2 cellular contexts compared by ENCODE assay signal in the genomic region with DNA sequence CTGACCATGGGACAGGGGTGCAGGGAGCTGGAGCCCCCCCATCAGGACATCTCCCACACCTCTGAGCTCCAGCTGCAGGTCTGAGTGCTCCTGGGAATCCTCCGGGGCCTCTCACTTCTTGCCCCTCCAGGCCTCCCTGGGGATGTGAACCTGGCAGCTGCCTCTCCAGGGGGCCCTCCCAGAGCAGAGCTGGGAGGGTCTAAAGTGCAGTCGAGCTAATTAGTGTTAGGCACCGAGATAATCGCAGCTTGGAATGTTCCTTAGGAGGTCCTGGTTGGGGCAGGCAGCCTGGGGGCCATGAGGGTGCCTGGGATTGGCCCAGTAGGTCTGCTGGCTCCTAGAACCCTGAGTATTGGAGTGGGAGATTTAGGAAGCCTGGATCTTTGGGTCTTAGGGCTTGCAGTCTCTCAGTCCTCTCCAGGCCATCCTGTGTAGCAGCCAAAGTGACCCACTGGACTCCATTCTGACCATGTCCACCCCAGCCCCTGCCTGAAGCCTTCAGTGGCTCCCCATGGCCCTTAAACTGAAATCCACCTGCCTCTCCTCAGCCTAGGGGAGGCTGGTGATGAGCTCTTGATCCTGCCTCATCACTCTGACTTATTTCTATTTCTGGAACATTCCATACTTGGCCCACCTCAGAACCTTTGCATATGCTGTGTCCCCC.
TF ChIP-seq lines count a peak whose summit lies in the region.

No MANE protein-coding gene starts in this region.

TF ChIP-seq in GM23338, 12 proteins besides CTCF, POLR2A, EP300 and RAD21:
- TF ChIP-seq ETS1 (IDR thresholded peaks at IDR 0.05): no peak
- TF ChIP-seq, protein P1, sequence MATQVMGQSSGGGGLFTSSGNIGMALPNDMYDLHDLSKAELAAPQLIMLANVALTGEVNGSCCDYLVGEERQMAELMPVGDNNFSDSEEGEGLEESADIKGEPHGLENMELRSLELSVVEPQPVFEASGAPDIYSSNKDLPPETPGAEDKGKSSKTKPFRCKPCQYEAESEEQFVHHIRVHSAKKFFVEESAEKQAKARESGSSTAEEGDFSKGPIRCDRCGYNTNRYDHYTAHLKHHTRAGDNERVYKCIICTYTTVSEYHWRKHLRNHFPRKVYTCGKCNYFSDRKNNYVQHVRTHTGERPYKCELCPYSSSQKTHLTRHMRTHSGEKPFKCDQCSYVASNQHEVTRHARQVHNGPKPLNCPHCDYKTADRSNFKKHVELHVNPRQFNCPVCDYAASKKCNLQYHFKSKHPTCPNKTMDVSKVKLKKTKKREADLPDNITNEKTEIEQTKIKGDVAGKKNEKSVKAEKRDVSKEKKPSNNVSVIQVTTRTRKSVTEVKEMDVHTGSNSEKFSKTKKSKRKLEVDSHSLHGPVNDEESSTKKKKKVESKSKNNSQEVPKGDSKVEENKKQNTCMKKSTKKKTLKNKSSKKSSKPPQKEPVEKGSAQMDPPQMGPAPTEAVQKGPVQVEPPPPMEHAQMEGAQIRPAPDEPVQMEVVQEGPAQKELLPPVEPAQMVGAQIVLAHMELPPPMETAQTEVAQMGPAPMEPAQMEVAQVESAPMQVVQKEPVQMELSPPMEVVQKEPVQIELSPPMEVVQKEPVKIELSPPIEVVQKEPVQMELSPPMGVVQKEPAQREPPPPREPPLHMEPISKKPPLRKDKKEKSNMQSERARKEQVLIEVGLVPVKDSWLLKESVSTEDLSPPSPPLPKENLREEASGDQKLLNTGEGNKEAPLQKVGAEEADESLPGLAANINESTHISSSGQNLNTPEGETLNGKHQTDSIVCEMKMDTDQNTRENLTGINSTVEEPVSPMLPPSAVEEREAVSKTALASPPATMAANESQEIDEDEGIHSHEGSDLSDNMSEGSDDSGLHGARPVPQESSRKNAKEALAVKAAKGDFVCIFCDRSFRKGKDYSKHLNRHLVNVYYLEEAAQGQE (IDR thresholded peaks at IDR 0.05; ENCODE audit: unreplicated experiment): no peak
- TF ChIP-seq ZNF114 (CRISPR knock-in tag; IDR thresholded peaks at IDR 0.05): no peak
- no peak for TF ChIP-seq STAT1 (IDR thresholded peaks at IDR 0.05; ENCODE audit: unreplicated experiment)
- TF ChIP-seq CREB1 (CRISPR knock-in tag; IDR thresholded peaks at IDR 0.05; ENCODE audit: low read depth): no peak

TF ChIP-seq in H1, 55 proteins besides CTCF, POLR2A, EP300 and RAD21:
- no peak for TF ChIP-seq USF2 (IDR thresholded peaks at IDR 0.05; ENCODE audit: low read length)
- TF ChIP-seq RBBP5 (IDR thresholded peaks at IDR 0.05; ENCODE audit: borderline replicate concordance, low read depth, low read length): no peak
- no peak for TF ChIP-seq EGR1 (IDR thresholded peaks at IDR 0.05; ENCODE audit: borderline replicate concordance, low read depth, low read length)
- TF ChIP-seq BRCA1 (IDR thresholded peaks at IDR 0.05; ENCODE audit: low read depth, low read length): no peak
- TF ChIP-seq HDAC2 (IDR thresholded peaks at IDR 0.05; ENCODE audit: borderline replicate concordance in 1 of 2, low read depth in 2 of 2, low read length in 2 of 2): no peak
- TF ChIP-seq RNF2 (IDR thresholded peaks at IDR 0.05; ENCODE audit: borderline replicate concordance, low read depth, low read length, missing control alignments, poor library complexity, severe bottlenecking): no peak
- TF ChIP-seq, protein P2, sequence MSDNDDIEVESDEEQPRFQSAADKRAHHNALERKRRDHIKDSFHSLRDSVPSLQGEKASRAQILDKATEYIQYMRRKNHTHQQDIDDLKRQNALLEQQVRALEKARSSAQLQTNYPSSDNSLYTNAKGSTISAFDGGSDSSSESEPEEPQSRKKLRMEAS (IDR thresholded peaks at IDR 0.05): no peak
- TF ChIP-seq RFX5 (IDR thresholded peaks at IDR 0.05; ENCODE audit: borderline replicate concordance, low read depth, low read length): no peak
- no peak for TF ChIP-seq ATF2 (IDR thresholded peaks at IDR 0.05; ENCODE audit: low read length)
- no peak for TF ChIP-seq NANOG (IDR thresholded peaks at IDR 0.05; ENCODE audit: insufficient read depth, low read depth, low read length, poor library complexity, severe bottlenecking)
- TF ChIP-seq CHD2 (IDR thresholded peaks at IDR 0.05; ENCODE audit: low read length): no peak
- TF ChIP-seq CBX8 (IDR thresholded peaks at IDR 0.05; ENCODE audit: borderline replicate concordance, low read depth, low read length): no peak
- no peak for TF ChIP-seq SP4 (IDR thresholded peaks at IDR 0.05; ENCODE audit: low read length)
- TF ChIP-seq E2F6 (IDR thresholded peaks at IDR 0.05): no peak
